In genomic region chr12:39368096-39368495, GRCh38 we compare ENCODE assay signal across 28 cellular contexts.
A peak's percentile ranks its signal among the peaks of the same experiment; 100 is the strongest.
DNase-seq lines count a peak whose midpoint lies in the region; ATAC-seq, FAIRE-seq and TF ChIP-seq lines count a peak whose summit lies in the region.
"Had no signal": no experiment of that assay in that cellular context is flagged by ENCODE, and none has a peak within 500 bp of the region (broad histone marks: within the 10 kb centered on the region; RNA-seq: fewer than 3 reads in every experiment).

No MANE protein-coding gene starts in this region.

- TF ChIP-seq POLR2A in GM12878 (IDR thresholded peaks at IDR 0.05; ENCODE audit: low read depth, low read length) (no peak), prostate gland (IDR thresholded peaks at IDR 0.05) (no peak)

- SMC1A ChIA-PET in GM12878 (lab: Charles Lee; ENCODE audit: uncharacterized antibody, unreplicated experiment), result interaction anchor here (0.8 to 2.9 kb wide), 12 partner anchors 12 to 324 kb away, joined by 3 to 11 read pairs (median 3); partner anchors contain the start of gene KIF21A

- RAD21 ChIA-PET in GM12878 (lab: Charles Lee; ENCODE audit: unreplicated experiment), result interaction anchor here (0.8 to 1.4 kb wide), 3 partner anchors 38 to 323 kb away, joined by 3 to 5 read pairs (median 4); no protein-coding TSS in a partner anchor

- H3K4me3 ChIP-seq in GM12865 (ENCODE audit: low read depth, low read length) (no peak overlapping the region), GM12878 (no peak overlapping the region), prostate gland (no peak overlapping the region)
- H3K4me3 ChIP-seq: BLaER1, stomach, tibial artery had no signal

- H3K27me3 Mint-ChIP-seq in activated CD4-positive, alpha-beta T cell treated with anti-CD3 and anti-CD28 coated beads, Interleukin-2, amount 10 ng/mL, durations not matched to agents 7 days and 5 days, result no peaks in the 10 kb centered on the region

- FAIRE-seq in GM12878 (lab: Jason Lieb, UNC), result peak; percentile 23
- FAIRE-seq: colon, H1 had no signal

- in situ Hi-C loops in GM12878 (cut with MboI), result no loop called here

- CTCF ChIA-PET in GM12878 (lab: Yijun Ruan, JAX), result interaction anchor here (0.9 to 1.7 kb wide), 5 partner anchors 10 to 324 kb away, joined by 3 to 6 read pairs (median 4); partner anchors contain the start of gene KIF21A
- CTCF ChIA-PET in activated CD4-positive, alpha-beta T cell treated with anti-CD3 and anti-CD28 coated beads, Interleukin-2, amount 10 ng/mL, durations not matched to agents 7 days and 5 days (lab: Charles Lee), result no interaction called here

- TF ChIP-seq CTCF in 22Rv1 (IDR thresholded peaks at IDR 0.05), result no peak
- no peak for TF ChIP-seq CTCF in GM12865 (IDR thresholded peaks at IDR 0.05; ENCODE audit: insufficient read depth, low read depth, low read length, missing control alignments)
- no peak for TF ChIP-seq CTCF in GM12878 (IDR thresholded peaks at IDR 0.05 in 2 of 3, conservative IDR thresholded peaks at IDR 0.05 in 1 of 3; ENCODE audit: control insufficient read depth in 2 of 3, extremely low read depth in 1 of 3, insufficient read depth in 1 of 3, low read depth in 3 of 3, low read length in 3 of 3)
- TF ChIP-seq CTCF in prostate gland (IDR thresholded peaks at IDR 0.05), result no peak

- H2AFZ ChIP-seq in GM12878 (ENCODE audit: control insufficient read depth, low read depth, low read length), result no peak overlapping the region

- peak; percentile 18 for DNase-seq in GM12865 (ENCODE audit: low read depth)
- DNase-seq in GM12878 (ENCODE audit: low read depth, low spot score), result no peak
- DNase-seq in kidney tubule cell (ENCODE audit: low spot score), result peak; percentile 20
- no peak for DNase-seq in activated CD4-positive, alpha-beta T cell treated with anti-CD3 and anti-CD28 coated beads, Interleukin-2, amount 10 ng/mL, durations not matched to agents 7 days and 5 days
- no peak for DNase-seq in NCI-H187 treated with DMSO at 0.1 percent for 48 hours (lab: John Stamatoyannopoulos, UW)
- no peak for DNase-seq in prostate gland (ENCODE audit: low spot score)
- no peak for DNase-seq in stimulated activated CD4-positive, alpha-beta T cell treated with anti-CD3 and anti-CD28 coated beads, Interleukin-4, amount 100 ng/mL, for 4 hours
- DNase-seq: 8988T; activated CD4-positive, alpha-beta T cell treated with anti-CD3 and anti-CD28 coated beads, Interleukin-2, amount 50 U/mL, for 48 hours; activated CD8-positive, alpha-beta memory T cell treated with anti-CD3 and anti-CD28 coated beads, Interleukin-2, amount 50 U/mL, for 4 hours; activated naive CD4-positive, alpha-beta T cell treated with anti-CD3 and anti-CD28 coated beads for 36 hours; amniotic stem cell; DND-41; effector CD4-positive, alpha-beta T cell; erythroblast; foreskin melanocyte; left cardiac atrium; mesendoderm; NCI-H1092 treated with DMSO at 0.1 percent for 48 hours; NCI-H1930; stomach; tibial artery had no signal

- WGBS in GM12878 (ENCODE audit: insufficient coverage, insufficient replicate concordance, low lambda C conversion rate, missing lambda C conversion rate), result 4% methylated on average over 1 of the region's 1 CpG
- 15% methylated on average over 1 of the region's 1 CpG for whole genome bisulfite sequencing in prostate gland

- H3K4me1 ChIP-seq in GM12878 (ENCODE audit: control insufficient read depth, insufficient read depth, low read length) (peaks cover 25% of the 10 kb centered on the region), prostate gland (replicated peaks) (no peaks in the 10 kb centered on the region)
- H3K4me1 ChIP-seq: BLaER1, tibial artery had no signal

- H3K36me3 ChIP-seq in GM12878 (ENCODE audit: control insufficient read depth in 2 of 2, insufficient read depth in 2 of 2, low read length in 1 of 2) (no peaks in the 10 kb centered on the region; a peak in 1 of 4 replicates), prostate gland (no peaks in the 10 kb centered on the region)
- H3K36me3 ChIP-seq: BLaER1, neutrophil had no signal

- POLR2A ChIA-PET in GM12878 (lab: Charles Lee), result no interaction called here
- POLR2A ChIA-PET in activated CD4-positive, alpha-beta T cell treated with anti-CD3 and anti-CD28 coated beads, Interleukin-2, amount 10 ng/mL, durations not matched to agents 7 days and 5 days (lab: Charles Lee), result no interaction called here

- peaks cover 7% of the 10 kb centered on the region for H3K9me3 Mint-ChIP-seq in activated CD4-positive, alpha-beta T cell treated with anti-CD3 and anti-CD28 coated beads, Interleukin-2, amount 10 ng/mL, durations not matched to agents 7 days and 5 days
- H3K9me3 Mint-ChIP-seq: activated naive CD4-positive, alpha-beta T cell treated with anti-CD3 and anti-CD28 coated beads for 36 hours had no signal

- ATAC-seq in GM12878, result no peak
- ATAC-seq: left cardiac atrium had no signal

- H3K4me1 Mint-ChIP-seq in activated CD4-positive, alpha-beta T cell treated with anti-CD3 and anti-CD28 coated beads, Interleukin-2, amount 10 ng/mL, durations not matched to agents 7 days and 5 days, result peaks cover 10% of the 10 kb centered on the region

- no TSS peak for BruUV-seq in GM12878 (replicated peaks; lab: Mats Ljungman, UMichigan)

- TF ChIP-seq EP300 in GM12878 (IDR thresholded peaks at IDR 0.05; ENCODE audit: borderline replicate concordance in 1 of 2, control insufficient read depth in 1 of 2, low read depth in 2 of 2, low read length in 2 of 2), result no peak

- H3K4me2 ChIP-seq in GM12878 (ENCODE audit: control insufficient read depth, insufficient read depth), result 0 out of 2 replicates have a peak overlapping the region, but pooled peaks have one; percentile 17
- H3K4me2 ChIP-seq: BLaER1 had no signal

- no peak overlapping the region for H3K4me3 Mint-ChIP-seq in activated CD4-positive, alpha-beta T cell treated with anti-CD3 and anti-CD28 coated beads, Interleukin-2, amount 10 ng/mL, durations not matched to agents 7 days and 5 days
- H3K4me3 Mint-ChIP-seq: activated naive CD4-positive, alpha-beta T cell treated with anti-CD3 and anti-CD28 coated beads for 36 hours; activated T-helper 1 cell treated with anti-CD3 and anti-CD28 coated beads, Interleukin-12 subunit alpha, Interleukin-12 subunit beta, Interleukin-2, Interleukin-4 antibody, amounts not matched to agents 30 ng/mL and 10 ng/mL and 1 ng/mL, durations not matched to agents 14 hours and 24 hours and 36 hours had no signal

- peaks cover 15% of the 10 kb centered on the region for H3K36me3 Mint-ChIP-seq in activated CD4-positive, alpha-beta T cell treated with anti-CD3 and anti-CD28 coated beads, Interleukin-2, amount 10 ng/mL, durations not matched to agents 7 days and 5 days (ENCODE audit: low read depth)

- no peak for TF ChIP-seq RAD21 in GM12878 (IDR thresholded peaks at IDR 0.05; ENCODE audit: insufficient read depth, low read depth, low read length)

- H3K79me2 ChIP-seq in GM12878 (ENCODE audit: control insufficient read depth, insufficient read depth, low read length), result no peaks in the 10 kb centered on the region; the same call in 1 of the 2 replicates

- no peak overlapping the region for H3K9ac ChIP-seq in GM12878 (ENCODE audit: control insufficient read depth, insufficient read depth, low read length)
- H3K9ac ChIP-seq: BLaER1 had no signal

- intact Hi-C loops in GM12878 (cut with micrococcal nuclease; ENCODE audit: unreplicated experiment) (no loop called here), prostate gland (cut with DNase I) (no loop called here)

- no peaks in the 10 kb centered on the region; the same call in 1 of the 3 replicates for H3K9me3 ChIP-seq in GM12878 (replicated peaks; ENCODE audit: control insufficient read depth, insufficient read depth, low read length)
- no peaks in the 10 kb centered on the region for H3K9me3 ChIP-seq in prostate gland
- H3K9me3 ChIP-seq: BLaER1, neutrophil, stomach, tibial artery had no signal

- H3K27ac ChIP-seq in 22Rv1 (0 out of 2 replicates have a peak overlapping the region, but pooled peaks have one; percentile 7), GM12878 (ENCODE audit: control insufficient read depth, insufficient read depth) (peak overlapping the region; percentile 33; the same call in 1 of the 2 replicates), prostate gland (no peak overlapping the region)
- H3K27ac ChIP-seq: BLaER1, neutrophil, stomach, tibial artery had no signal

- no peaks in the 10 kb centered on the region for H3K27me3 ChIP-seq in GM12878 (replicated peaks in 1 of 2; ENCODE audit: control insufficient read depth in 2 of 2, insufficient read depth in 2 of 2, low read length in 1 of 2)
- H3K27me3 ChIP-seq in prostate gland (replicated peaks; ENCODE audit: insufficient read depth), result no peaks in the 10 kb centered on the region
- H3K27me3 ChIP-seq: BLaER1, neutrophil, stomach, tibial artery had no signal

- no peaks in the 10 kb centered on the region for H4K20me1 ChIP-seq in GM12878 (ENCODE audit: control insufficient read depth, insufficient read depth)
- H4K20me1 ChIP-seq: BLaER1 had no signal

- no peak overlapping the region for H3K27ac Mint-ChIP-seq in activated CD4-positive, alpha-beta T cell treated with anti-CD3 and anti-CD28 coated beads, Interleukin-2, amount 10 ng/mL, durations not matched to agents 7 days and 5 days
- H3K27ac Mint-ChIP-seq: activated naive CD4-positive, alpha-beta T cell treated with anti-CD3 and anti-CD28 coated beads for 36 hours; activated T-helper 1 cell treated with anti-CD3 and anti-CD28 coated beads, Interleukin-12 subunit alpha, Interleukin-12 subunit beta, Interleukin-2, Interleukin-4 antibody, amounts not matched to agents 30 ng/mL and 10 ng/mL and 1 ng/mL, durations not matched to agents 14 hours and 24 hours and 36 hours had no signal

TF ChIP-seq in GM12878, 131 proteins besides CTCF, POLR2A, EP300 and RAD21 (continues in another document):
- no peak for TF ChIP-seq IRF3 (IDR thresholded peaks at IDR 0.05)
- no peak for TF ChIP-seq HDAC2 (IDR thresholded peaks at IDR 0.05)

Comparison
In these comparisons a context has a peak if more than half of its experiments do, and no peak if none do; other contexts are left out.
1. H3K27ac ChIP-seq: peak in 22Rv1 (single experiment) and GM12878 (single experiment); none in prostate gland (0 of 2).
2. DNase-seq: peak in GM12865 (single experiment) and kidney tubule cell (single experiment); none in GM12878 (single experiment), activated CD4-positive, alpha-beta T cell treated with anti-CD3 and anti-CD28 coated beads, Interleukin-2, amount 10 ng/mL, durations not matched to agents 7 days and 5 days (single experiment), NCI-H187 treated with DMSO at 0.1 percent for 48 hours (single experiment), prostate gland (single experiment) and stimulated activated CD4-positive, alpha-beta T cell treated with anti-CD3 and anti-CD28 coated beads, Interleukin-4, amount 100 ng/mL, for 4 hours (0 of 2).